ENCODE assay signal across 11 cellular contexts in genomic region chr19:50719566-50719965, GRCh38. TPM values are rescaled to one million over a fixed set of nuclear protein-coding genes. Genes with fewer than 3 reads are reported as not detected.
A peak's percentile ranks its signal among the peaks of the same experiment; 100 is the strongest.
DNase-seq lines count a peak whose midpoint lies in the region; ATAC-seq and TF ChIP-seq lines count a peak whose summit lies in the region.
"Had no signal": no experiment of that assay in that cellular context is flagged by ENCODE, and none has a peak within 500 bp of the region (broad histone marks: within the 10 kb centered on the region; RNA-seq: fewer than 3 reads in every experiment).

TSS of gene SHANK1 (minus strand) at chr19:50719802. CDS start at chr19:50716919, 2,883 bp downstream.

- H3K4me3 Mint-ChIP-seq in neural progenitor cell = peak within 1 kb of the TSS; percentile 85

- H3K9me3 Mint-ChIP-seq in neural progenitor cell = no peaks in the 10 kb centered on the region

- H3K4me1 Mint-ChIP-seq in neural progenitor cell = peaks cover 36% of the 10 kb centered on the region

- peaks cover 18% of the 10 kb centered on the region for H3K36me3 Mint-ChIP-seq in neural progenitor cell

- no peaks in the 10 kb centered on the region; a peak in 1 of 22 replicates for H3K27me3 ChIP-seq in BLaER1 treated with 17β-estradiol and CSF1 and Interleukin-3, amounts not matched to agents 10 nM and 100 nM
- H3K27me3 ChIP-seq in Loucy (ENCODE audit: insufficient read depth, low read length, poor library complexity, severe bottlenecking) = no peaks in the 10 kb centered on the region
- peaks cover 100% of the 10 kb centered on the region for H3K27me3 ChIP-seq in neural progenitor cell
- H3K27me3 ChIP-seq in right lobe of liver = no peaks in the 10 kb centered on the region
- H3K27me3 ChIP-seq in Karpas-422 (ENCODE audit: low read length) = no peaks in the 10 kb centered on the region

- H3K4me1 ChIP-seq in BLaER1 treated with 17β-estradiol and CSF1 and Interleukin-3, amounts not matched to agents 10 nM and 100 nM = peaks cover 50 to 74% (median 67%) of the 10 kb centered on the region in 10 experiments
- H3K4me1 ChIP-seq in Loucy (ENCODE audit: insufficient read depth, low read length, poor library complexity, severe bottlenecking) (no peaks in the 10 kb centered on the region), neural progenitor cell (peaks cover 7% of the 10 kb centered on the region), right lobe of liver (peaks cover 0 to 4% (median 0%) of the 10 kb centered on the region in 4 donors), Karpas-422 (ENCODE audit: low read length) (no peaks in the 10 kb centered on the region)

- ATAC-seq in HG02610 (IDR thresholded peaks at IDR 0.05; ENCODE audit: unreplicated experiment) = no peak
- no peak for ATAC-seq in right lobe of liver

- peak within 1 kb of the TSS; percentile 46 to 76 (median 67) for H3K4me3 ChIP-seq in BLaER1 treated with 17β-estradiol and CSF1 and Interleukin-3, amounts not matched to agents 10 nM and 100 nM
- peak within 1 kb of the TSS; percentile 38 for H3K4me3 ChIP-seq in Loucy (ENCODE audit: low read length, poor library complexity, severe bottlenecking)
- H3K4me3 ChIP-seq in neural progenitor cell = peak within 1 kb of the TSS; percentile 62
- no peak within 1 kb of the TSS for H3K4me3 ChIP-seq in right lobe of liver
- no peak within 1 kb of the TSS for H3K4me3 ChIP-seq in Karpas-422 (ENCODE audit: low read length)

- peaks cover 0 to 53% (median 34%) of the 10 kb centered on the region in 11 experiments; a peak in 17 of 22 replicates for H4K20me1 ChIP-seq in BLaER1 treated with 17β-estradiol and CSF1 and Interleukin-3, amounts not matched to agents 10 nM and 100 nM
- H4K20me1 ChIP-seq in Loucy (ENCODE audit: insufficient read depth, low read length, poor library complexity, severe bottlenecking) (no peaks in the 10 kb centered on the region), neural progenitor cell (ENCODE audit: low read depth) (peaks cover 15% of the 10 kb centered on the region), Karpas-422 (ENCODE audit: insufficient read depth, low read depth, low read length) (no peaks in the 10 kb centered on the region)

- TF ChIP-seq POLR2A in right lobe of liver (IDR thresholded peaks at IDR 0.05) = no peak

- H3F3A ChIP-seq in Loucy (ENCODE audit: low read depth) = no peaks in the 10 kb centered on the region
- peaks cover 14% of the 10 kb centered on the region for H3F3A ChIP-seq in neural progenitor cell (ENCODE audit: low read depth)

- H3K79me2 ChIP-seq in Loucy (ENCODE audit: insufficient read depth, low read length) (no peaks in the 10 kb centered on the region), neural progenitor cell (ENCODE audit: low read depth) (no peaks in the 10 kb centered on the region), Karpas-422 (ENCODE audit: low read length) (no peaks in the 10 kb centered on the region)

- H3K9me2 ChIP-seq in Loucy (replicated peaks; ENCODE audit: low read depth, low read length) (no peaks in the 10 kb centered on the region), Karpas-422 (replicated peaks; ENCODE audit: insufficient read depth, low read length) (no peaks in the 10 kb centered on the region)

- peaks cover 31% of the 10 kb centered on the region for H3K27me3 Mint-ChIP-seq in neural progenitor cell (ENCODE audit: insufficient read depth, low read depth)

- H3K36me3 ChIP-seq in BLaER1 treated with 17β-estradiol and CSF1 and Interleukin-3, amounts not matched to agents 10 nM and 100 nM = peaks cover 0 to 25% (median 18%) of the 10 kb centered on the region in 11 experiments; a peak in 14 of 22 replicates
- H3K36me3 ChIP-seq in Loucy (ENCODE audit: insufficient read depth, low read length) (no peaks in the 10 kb centered on the region), neural progenitor cell (no peaks in the 10 kb centered on the region), right lobe of liver (no peaks in the 10 kb centered on the region), Karpas-422 (ENCODE audit: insufficient read depth, low read length) (no peaks in the 10 kb centered on the region)

- peak; percentile 74 for DNase-seq in ecto neural progenitor cell (ENCODE audit: low spot score)
- DNase-seq in neural progenitor cell (ENCODE audit: low spot score) = peak; percentile 64
- no peak for DNase-seq in right lobe of liver
- DNase-seq in Karpas-422 = no peak
- no peak for DNase-seq in superior temporal gyrus (ENCODE audit: extremely low spot score)
- DNase-seq: activated CD8-positive, alpha-beta memory T cell treated with anti-CD3 and anti-CD28 coated beads for 24 hours; NCI-H524 treated with DMSO at 0.1 percent for 48 hours; stimulated activated CD4-positive, alpha-beta T cell treated with anti-CD3 and anti-CD28 coated beads, Interleukin-4, amount 100 ng/mL, for 1 hour had no signal

- H3K9me3 ChIP-seq in BLaER1 treated with 17β-estradiol and CSF1 and Interleukin-3, amounts not matched to agents 10 nM and 100 nM (replicated peaks in 1 of 11) = no peaks in the 10 kb centered on the region
- H3K9me3 ChIP-seq in Loucy (ENCODE audit: insufficient read depth, low read depth, low read length) (no peaks in the 10 kb centered on the region), neural progenitor cell (ENCODE audit: low read depth) (no peaks in the 10 kb centered on the region), right lobe of liver (no peaks in the 10 kb centered on the region), Karpas-422 (ENCODE audit: low read length) (no peaks in the 10 kb centered on the region)

- 6% methylated on average over 22 of the region's 47 CpGs for WGBS in right lobe of liver (ENCODE audit: insufficient coverage, low coverage, low lambda C conversion rate, missing lambda C conversion rate)

- peak within 1 kb of the TSS; percentile 90 to 100 (median 96) for H3K4me2 ChIP-seq in BLaER1 treated with 17β-estradiol and CSF1 and Interleukin-3, amounts not matched to agents 10 nM and 100 nM
- peak within 1 kb of the TSS; percentile 51 for H3K4me2 ChIP-seq in Loucy (ENCODE audit: low read depth, low read length, poor library complexity, severe bottlenecking)
- peak within 1 kb of the TSS; percentile 90 for H3K4me2 ChIP-seq in neural progenitor cell
- H3K4me2 ChIP-seq in Karpas-422 (ENCODE audit: low read depth, low read length, poor library complexity, severe bottlenecking) = no peak within 1 kb of the TSS

- peak within 1 kb of the TSS; percentile 27 for H3K27ac Mint-ChIP-seq in neural progenitor cell

- peak within 1 kb of the TSS; percentile 63 to 83 (median 73); a peak in 21 of 22 replicates for H3K9ac ChIP-seq in BLaER1 treated with 17β-estradiol and CSF1 and Interleukin-3, amounts not matched to agents 10 nM and 100 nM
- H3K9ac ChIP-seq in Loucy (ENCODE audit: low read depth, low read length, poor library complexity, severe bottlenecking) (no peak within 1 kb of the TSS), neural progenitor cell (no peak within 1 kb of the TSS), Karpas-422 (ENCODE audit: low read length) (no peak within 1 kb of the TSS)

- intact Hi-C loops in right lobe of liver (cut with DNase I) = loop anchor here in 1 of 2 donors (10.0 kb wide), 1 partner anchor 65 kb away; no protein-coding TSS in a partner anchor

- TF ChIP-seq CTCF in Loucy (conservative IDR thresholded peaks at IDR 0.05; ENCODE audit: low read length) (no peak), neural progenitor cell (IDR thresholded peaks at IDR 0.05) (no peak), right lobe of liver (IDR thresholded peaks at IDR 0.05) (no peak)

- no peak within 1 kb of the TSS for H2AFZ ChIP-seq in Loucy (ENCODE audit: low read length)
- H2AFZ ChIP-seq in neural progenitor cell (replicated peaks) = no peak within 1 kb of the TSS
- no peak within 1 kb of the TSS for H2AFZ ChIP-seq in Karpas-422 (ENCODE audit: low read length)

- peak within 1 kb of the TSS in 8 of 11 experiments; percentile 52 to 94 (median 65); a peak in 16 of 22 replicates for H3K27ac ChIP-seq in BLaER1 treated with 17β-estradiol and CSF1 and Interleukin-3, amounts not matched to agents 10 nM and 100 nM
- H3K27ac ChIP-seq in neural progenitor cell = no peak within 1 kb of the TSS
- no peak within 1 kb of the TSS for H3K27ac ChIP-seq in right lobe of liver
- no peak within 1 kb of the TSS for H3K27ac ChIP-seq in Karpas-422 (ENCODE audit: low read length)

RNA-seq across cellular contexts. Expression of gene SHANK1, which starts in this region (rescaled TPM):
- total RNA-seq in neural progenitor cell (ENCODE audit: low replicate concordance) = 1.4 and 2.3 TPM in 2 replicates
- under 1 TPM in 4 of 6 experiments, not detected in 2; 0.07 to 0.62 (median 0.25) TPM for total RNA-seq in right lobe of liver
- not detected in 2 replicates for total RNA-seq in Karpas-422 (2014; rRNA removed; shearing (Covaris generic); ENCODE audit: low replicate concordance)

Comparison
In these comparisons a context has a peak if more than half of its experiments do, and no peak if none do; other contexts are left out.
1. H3K27ac ChIP-seq: peak in BLaER1 treated with 17β-estradiol and CSF1 and Interleukin-3, amounts not matched to agents 10 nM and 100 nM (8 of 11); none in neural progenitor cell (single experiment), right lobe of liver (0 of 3) and Karpas-422 (single experiment).
2. H3K4me3 ChIP-seq: peak in BLaER1 treated with 17β-estradiol and CSF1 and Interleukin-3, amounts not matched to agents 10 nM and 100 nM (10 of 10), Loucy (single experiment) and neural progenitor cell (single experiment); none in right lobe of liver (0 of 3) and Karpas-422 (single experiment).
3. H3K9ac ChIP-seq: peak in BLaER1 treated with 17β-estradiol and CSF1 and Interleukin-3, amounts not matched to agents 10 nM and 100 nM (11 of 11); none in Loucy (single experiment), neural progenitor cell (single experiment) and Karpas-422 (single experiment).
4. DNase-seq: peak in ecto neural progenitor cell (single experiment) and neural progenitor cell (single experiment); none in right lobe of liver (0 of 3), Karpas-422 (single experiment) and superior temporal gyrus (single experiment).